Comparison of ENCODE assay signal across 8 cellular contexts in genomic region chr7:32891046-32891799, GRCh38. TPM values are rescaled to one million over a fixed set of nuclear protein-coding genes. Genes with fewer than 3 reads are reported as not detected.
DNase-seq lines count a peak whose midpoint lies in the region; ATAC-seq and TF ChIP-seq lines count a peak whose summit lies in the region.

Gene KBTBD2 (minus strand): TSS chr7:32891760. CDS start chr7:32879604, 12,156 bp downstream.

- no peaks in the 10 kb centered on the region for H3K27me3 ChIP-seq in Karpas-422 (ENCODE audit: low read length)
- no peaks in the 10 kb centered on the region for H3K27me3 ChIP-seq in SK-N-SH (ENCODE audit: insufficient read depth)
- H3K27me3 ChIP-seq in ovary = no peaks in the 10 kb centered on the region
- no peaks in the 10 kb centered on the region for H3K27me3 ChIP-seq in thoracic aorta (replicated peaks; ENCODE audit: insufficient read depth)

- peak within 1 kb of the TSS; percentile 91 for H3K4me2 ChIP-seq in Karpas-422 (ENCODE audit: low read depth, low read length, poor library complexity, severe bottlenecking)
- peak within 1 kb of the TSS; percentile 88 for H3K4me2 ChIP-seq in SK-N-SH

- H3K36me3 Mint-ChIP-seq in activated naive CD4-positive, alpha-beta T cell treated with anti-CD3 and anti-CD28 coated beads, Interleukin-2, amount 50 U/mL, for 24 hours = no peaks in the 10 kb centered on the region
- H3K36me3 Mint-ChIP-seq in glutamatergic neuron (ENCODE audit: unreplicated experiment) = no peaks in the 10 kb centered on the region

- no peaks in the 10 kb centered on the region for H3K27me3 Mint-ChIP-seq in activated naive CD4-positive, alpha-beta T cell treated with anti-CD3 and anti-CD28 coated beads, Interleukin-2, amount 50 U/mL, for 24 hours
- H3K27me3 Mint-ChIP-seq in glutamatergic neuron (ENCODE audit: unreplicated experiment) = peaks cover 11% of the 10 kb centered on the region

- WGBS in SK-N-SH (ENCODE audit: low lambda C conversion rate) = under 1% methylated on average over 64 of the region's 104 CpGs
- WGBS in ovary, 3 donors = 1% methylated on average over 34 to 104 of the region's 104 CpGs

- H3K9ac ChIP-seq in Karpas-422 (ENCODE audit: low read length) = peak within 1 kb of the TSS; percentile 83
- H3K9ac ChIP-seq in SK-N-SH = peak within 1 kb of the TSS; percentile 94

- H3K4me3 ChIP-seq in Karpas-422 (ENCODE audit: low read length) = peak within 1 kb of the TSS; percentile 77
- H3K4me3 ChIP-seq in SK-N-SH (ENCODE audit: low read depth in 2 of 2, low read length in 1 of 2) = peak within 1 kb of the TSS; percentile 78 to 86
- H3K4me3 ChIP-seq in ovary = peak within 1 kb of the TSS; percentile 87
- peak within 1 kb of the TSS; percentile 96 for H3K4me3 ChIP-seq in thoracic aorta

- H3K27ac Mint-ChIP-seq in activated naive CD4-positive, alpha-beta T cell treated with anti-CD3 and anti-CD28 coated beads, Interleukin-2, amount 50 U/mL, for 24 hours = peak within 1 kb of the TSS; percentile 99
- H3K27ac Mint-ChIP-seq in glutamatergic neuron (ENCODE audit: unreplicated experiment) = peak within 1 kb of the TSS; percentile 97

- H2AFZ ChIP-seq in Karpas-422 (ENCODE audit: low read length) = peak within 1 kb of the TSS; percentile 67
- H2AFZ ChIP-seq in SK-N-SH (ENCODE audit: low read depth) = peak within 1 kb of the TSS; percentile 89

- H3K4me1 ChIP-seq in Karpas-422 (ENCODE audit: low read length) (peaks cover 21% of the 10 kb centered on the region), SK-N-SH (ENCODE audit: control insufficient read depth in 1 of 2, insufficient read depth in 2 of 2, low read depth in 1 of 2, low read length in 1 of 2) (peaks cover 26 to 33% of the 10 kb centered on the region in 2 experiments; a peak in 3 of 4 replicates), ovary (ENCODE audit: insufficient read depth) (peaks cover 6% of the 10 kb centered on the region), thoracic aorta (ENCODE audit: control insufficient read depth in 1 of 2, low read depth in 2 of 2) (peaks cover 30 to 46% of the 10 kb centered on the region in 2 donors)

- peak; percentile 43 for TF ChIP-seq POLR2A in ovary (IDR thresholded peaks at IDR 0.05)

- peaks cover 21% of the 10 kb centered on the region for H4K20me1 ChIP-seq in Karpas-422 (ENCODE audit: insufficient read depth, low read depth, low read length)
- peaks cover 42% of the 10 kb centered on the region for H4K20me1 ChIP-seq in SK-N-SH (ENCODE audit: insufficient read depth)

- peaks cover 37% of the 10 kb centered on the region for H3F3A ChIP-seq in SK-N-SH (replicated peaks; ENCODE audit: insufficient read depth)

- peaks cover 60% of the 10 kb centered on the region for H3K4me1 Mint-ChIP-seq in activated naive CD4-positive, alpha-beta T cell treated with anti-CD3 and anti-CD28 coated beads, Interleukin-2, amount 50 U/mL, for 24 hours
- H3K4me1 Mint-ChIP-seq in glutamatergic neuron (ENCODE audit: low read depth, unreplicated experiment) = peaks cover 23% of the 10 kb centered on the region

- no peaks in the 10 kb centered on the region for H3K36me3 ChIP-seq in Karpas-422 (ENCODE audit: insufficient read depth, low read length)
- peaks cover 0 to 8% of the 10 kb centered on the region in 2 experiments for H3K36me3 ChIP-seq in SK-N-SH (replicated peaks in 1 of 2; ENCODE audit: control insufficient read depth in 1 of 2, insufficient read depth in 2 of 2, low read length in 1 of 2)
- H3K36me3 ChIP-seq in ovary = no peaks in the 10 kb centered on the region
- H3K36me3 ChIP-seq in thoracic aorta = no peaks in the 10 kb centered on the region

- TF ChIP-seq CTCF in SK-N-SH (IDR thresholded peaks at IDR 0.05) = 0 out of 2 replicates have a peak, but pooled peaks have one; percentile 11
- no peak for TF ChIP-seq CTCF in glutamatergic neuron (IDR thresholded peaks at IDR 0.05; ENCODE audit: partially characterized antibody, unreplicated experiment)
- peak in 1 of 3 donors; percentile 11 for TF ChIP-seq CTCF in ovary (IDR thresholded peaks at IDR 0.05)
- no peak for TF ChIP-seq CTCF in thoracic aorta (IDR thresholded peaks at IDR 0.05)

- H3K9me2 ChIP-seq in Karpas-422 (replicated peaks; ENCODE audit: insufficient read depth, low read length) = no peaks in the 10 kb centered on the region
- no peaks in the 10 kb centered on the region for H3K9me2 ChIP-seq in SK-N-SH

- H3K79me2 ChIP-seq in Karpas-422 (ENCODE audit: low read length) (peaks cover 48% of the 10 kb centered on the region), SK-N-SH (ENCODE audit: insufficient read depth) (peaks cover 48% of the 10 kb centered on the region)

- H3K9me3 ChIP-seq in Karpas-422 (ENCODE audit: low read length) = no peaks in the 10 kb centered on the region
- H3K9me3 ChIP-seq in SK-N-SH = no peaks in the 10 kb centered on the region
- no peaks in the 10 kb centered on the region for H3K9me3 ChIP-seq in ovary
- no peaks in the 10 kb centered on the region for H3K9me3 ChIP-seq in thoracic aorta

- peak; percentile 93 for DNase-seq in ELR (ENCODE audit: low read depth)
- peak; percentile 88 for DNase-seq in Karpas-422
- DNase-seq in SK-N-SH = peak; percentile 92
- DNase-seq in glutamatergic neuron = peak; percentile 82
- DNase-seq in ovary = peak; percentile 81 to 90 (median 87)
- peak; percentile 20 for DNase-seq in thoracic aorta (ENCODE audit: low spot score)

- intact Hi-C loops in ovary (cut with DNase I) = loop anchor here in 1 of 4 donors (5.0 kb wide), 1 partner anchor 51 kb away; no protein-coding TSS in a partner anchor

- peak in 1 of 2 experiments; percentile 28; a peak in 1 of 4 replicates for TF ChIP-seq EP300 in SK-N-SH (IDR thresholded peaks at IDR 0.05; ENCODE audit: borderline replicate concordance in 1 of 2, low read depth in 1 of 2, low read length in 1 of 2)
- TF ChIP-seq EP300 in ovary (IDR thresholded peaks at IDR 0.05) = no peak

- POLR2A ChIA-PET in SK-N-SH (lab: Yijun Ruan, JAX) = interaction anchor here (0.9 to 2.9 kb wide), 7 partner anchors 10 to 1012 kb away, joined by 3 to 18 read pairs (median 4); partner anchors contain the start of genes FKBP9 and NT5C3A

- CTCF ChIA-PET in SK-N-SH (lab: Yijun Ruan, JAX) = interaction anchor here (0.6 to 6.1 kb wide), 6 partner anchors 11 to 91 kb away, joined by 3 to 37 read pairs (median 8); no protein-coding TSS in a partner anchor

- peak within 1 kb of the TSS; percentile 96 for H3K4me3 Mint-ChIP-seq in activated naive CD4-positive, alpha-beta T cell treated with anti-CD3 and anti-CD28 coated beads, Interleukin-2, amount 50 U/mL, for 24 hours
- H3K4me3 Mint-ChIP-seq in glutamatergic neuron (ENCODE audit: unreplicated experiment) = peak within 1 kb of the TSS; percentile 92

- no peaks in the 10 kb centered on the region for H3K9me3 Mint-ChIP-seq in activated naive CD4-positive, alpha-beta T cell treated with anti-CD3 and anti-CD28 coated beads, Interleukin-2, amount 50 U/mL, for 24 hours
- peaks cover 14% of the 10 kb centered on the region for H3K9me3 Mint-ChIP-seq in glutamatergic neuron (ENCODE audit: unreplicated experiment)

- peak; percentile 64 for ATAC-seq in GM21825 (IDR thresholded peaks at IDR 0.05; ENCODE audit: unreplicated experiment)
- peak; percentile 66 for ATAC-seq in thoracic aorta (ENCODE audit: insufficient number of reproducible peaks, low FRiP score, low read depth)

- H3K27ac ChIP-seq in Karpas-422 (ENCODE audit: low read length) (peak within 1 kb of the TSS; percentile 81), SK-N-SH (ENCODE audit: low read depth in 2 of 2, low read length in 1 of 2) (peak within 1 kb of the TSS; percentile 98 to 99), ovary (peak within 1 kb of the TSS; percentile 97 to 99), thoracic aorta (peak within 1 kb of the TSS; percentile 95 to 99)

- TF ChIP-seq RAD21 in SK-N-SH (IDR thresholded peaks at IDR 0.05; ENCODE audit: low read length) = peak; percentile 33; the same call in 1 of the 2 replicates

TF ChIP-seq in SK-N-SH, 30 proteins besides CTCF, POLR2A, EP300 and RAD21 (continues in another document):
- TF ChIP-seq USF1 (IDR thresholded peaks at IDR 0.05; ENCODE audit: borderline replicate concordance, low read depth) (no peak), ELF1 (IDR thresholded peaks at IDR 0.05) (peak; percentile 75), GATA2 (CRISPR knock-in tag; IDR thresholded peaks at IDR 0.05) (no peak), SMC3 (IDR thresholded peaks at IDR 0.05; ENCODE audit: low read depth, low read length) (peak; percentile 18; the same call in 1 of the 2 replicates), YY1 (IDR thresholded peaks at IDR 0.05; ENCODE audit: low read depth) (0 out of 2 replicates have a peak, but pooled peaks have one; percentile 24), TAF1 (IDR thresholded peaks at IDR 0.05; ENCODE audit: borderline replicate concordance, low read depth, low read length) (peak; percentile 86; the same call in 1 of the 2 replicates), FOXJ3 (CRISPR knock-in tag; IDR thresholded peaks at IDR 0.05) (no peak), CHD2 (IDR thresholded peaks at IDR 0.05; ENCODE audit: low read length, partially characterized antibody) (peak; percentile 22), NRF1 (IDR thresholded peaks at IDR 0.05; ENCODE audit: low read depth, low read length) (no peak), MAX (IDR thresholded peaks at IDR 0.05; ENCODE audit: low read depth) (peak; percentile 32; the same call in 1 of the 2 replicates)

RNA-seq across cellular contexts. Expression of gene KBTBD2, which starts in this region (rescaled TPM):
- 17.8 and 28.6 TPM in 2 replicates for total RNA-seq in Karpas-422 (2014; rRNA removed; shearing (Covaris generic); ENCODE audit: low replicate concordance)
- polyA plus RNA-seq in SK-N-SH (2012; rRNA removed) = 23.6 and 28.3 TPM in 2 replicates
- polyA plus RNA-seq in SK-N-SH (2012; cell fraction: cytosol; rRNA removed) = 32.5 and 37.1 TPM in 2 replicates
- polyA plus RNA-seq in SK-N-SH (2012; cell fraction: nucleus; rRNA removed) = 18.4 and 43.0 TPM in 2 replicates
- 41.3 TPM for total RNA-seq in glutamatergic neuron (ENCODE audit: unreplicated experiment)
- 10 to 100 TPM; 19.5 to 28.7 (median 23.6) TPM for total RNA-seq in ovary
- polyA plus RNA-seq in ovary = 10 to 100 TPM; 18.5 to 30.8 TPM
- total RNA-seq in thoracic aorta = 10 to 100 TPM; 24.1 to 47.9 TPM

Comparison
In these comparisons a context has a peak if more than half of its experiments do, and no peak if none do; other contexts are left out.
1. Peak in every context shown above with its lines: DNase-seq, ATAC-seq, H3K4me3 ChIP-seq and H3K27ac ChIP-seq.
2. DNase-seq: peak in every context shown above with its lines; median percentile 93 in ELR; 92 in SK-N-SH; 88 in Karpas-422; 87 in ovary; 82 in glutamatergic neuron; 20 in thoracic aorta.